22 cellular contexts compared by ENCODE assay signal in genomic region chr9:22043928-22044327, GRCh38. TPM values are rescaled to one million over a fixed set of nuclear protein-coding genes. Genes with fewer than 3 reads are reported as not detected.
A peak's percentile ranks its signal among the peaks of the same experiment; 100 is the strongest.
DNase-seq lines count a peak whose midpoint lies in the region; ATAC-seq, FAIRE-seq and TF ChIP-seq lines count a peak whose summit lies in the region.
"Had no signal": no experiment of that assay in that cellular context is flagged by ENCODE, and none has a peak within 500 bp of the region (broad histone marks: within the 10 kb centered on the region; RNA-seq: fewer than 3 reads in every experiment).

No MANE protein-coding gene starts in this region.

- dilution Hi-C loops in IMR-90 (cut with HindIII; ENCODE audit: low sequenced_read_pairs, unreplicated experiment): no loop called here

- in situ Hi-C loops in IMR-90 (cut with MboI; ENCODE audit: low sequenced_read_pairs): no loop called here

- H3K23ac ChIP-seq in IMR-90 (ENCODE audit: low read depth, low read length): no peak overlapping the region

- peaks cover 46% of the 10 kb centered on the region for H3K4me1 Mint-ChIP-seq in chondrocyte (ENCODE audit: low read depth)

- no peak overlapping the region for H3K4me2 ChIP-seq in IMR-90 (ENCODE audit: low read depth, low read length)
- H3K4me2 ChIP-seq in PC-9: no peak overlapping the region
- H3K4me2 ChIP-seq: GM23338 had no signal

- H3K79me1 ChIP-seq in IMR-90 (ENCODE audit: low read depth in 1 of 2, low read length in 2 of 2): no peaks in the 10 kb centered on the region

- no peak for TF ChIP-seq EP300 in upper lobe of left lung (IDR thresholded peaks at IDR 0.05)

- H3K27me3 Mint-ChIP-seq in chondrocyte (ENCODE audit: low read depth): no peaks in the 10 kb centered on the region

- H2BK20ac ChIP-seq in IMR-90 (ENCODE audit: low read depth, low read length): no peak overlapping the region

- no peaks in the 10 kb centered on the region for H4K20me1 ChIP-seq in IMR-90 (ENCODE audit: insufficient read depth, low read length)
- H4K20me1 ChIP-seq in PC-9 (ENCODE audit: insufficient read depth): no peaks in the 10 kb centered on the region

- no peaks in the 10 kb centered on the region for H3K9me2 ChIP-seq in PC-9 (ENCODE audit: insufficient read depth)

- no peak overlapping the region for H4K8ac ChIP-seq in IMR-90 (ENCODE audit: low read depth in 2 of 2, low read length in 2 of 2)

- FAIRE-seq in small intestine (lab: Jason Lieb, UNC): peak; percentile 26
- FAIRE-seq: GM12878 had no signal

- H3K27me3 ChIP-seq in IMR-90 (ENCODE audit: control insufficient read depth, insufficient read depth, low read length) (no peaks in the 10 kb centered on the region), PC-9 (ENCODE audit: insufficient read depth, low read depth) (no peaks in the 10 kb centered on the region), small intestine (ENCODE audit: control insufficient read depth in 2 of 2, insufficient read depth in 2 of 2, low read length in 2 of 2) (no peaks in the 10 kb centered on the region), upper lobe of left lung (no peaks in the 10 kb centered on the region)
- H3K27me3 ChIP-seq: BE2C had no signal

- TF ChIP-seq RAD21 in IMR-90 (IDR thresholded peaks at IDR 0.05; ENCODE audit: low read length): no peak

- BruUV-seq in IMR-90 (replicated peaks; lab: Mats Ljungman, UMichigan) (no TSS peak), PC-9 (replicated peaks; lab: Mats Ljungman, UMichigan) (no TSS peak)

- no peak overlapping the region for H3K9ac ChIP-seq in IMR-90 (ENCODE audit: low read depth, low read length)

- no peak overlapping the region for H2AFZ ChIP-seq in IMR-90 (replicated peaks; ENCODE audit: low read length, poor library complexity)
- no peak overlapping the region for H2AFZ ChIP-seq in PC-9
- H2AFZ ChIP-seq: GM23338 had no signal

- no peak overlapping the region for H3K56ac ChIP-seq in IMR-90 (ENCODE audit: extremely low read depth, insufficient read depth, low read length)

- no peak overlapping the region for H2BK120ac ChIP-seq in IMR-90 (ENCODE audit: low read depth, low read length)

- H3K36me3 Mint-ChIP-seq in chondrocyte (ENCODE audit: low read depth): no peaks in the 10 kb centered on the region
- H3K36me3 Mint-ChIP-seq: CD4-positive, CD25-positive, alpha-beta regulatory T cell; CD8-positive, alpha-beta memory T cell had no signal

- H3K79me2 ChIP-seq in PC-9 (ENCODE audit: low read depth): no peaks in the 10 kb centered on the region

- TF ChIP-seq CTCF in IMR-90 (conservative IDR thresholded peaks at IDR 0.05; ENCODE audit: low read depth, low read length) (no peak), PC-9 (conservative IDR thresholded peaks at IDR 0.05) (no peak), chondrocyte (IDR thresholded peaks at IDR 0.05) (no peak), upper lobe of left lung (IDR thresholded peaks at IDR 0.05) (no peak)

- TF ChIP-seq POLR2A in IMR-90 (IDR thresholded peaks at IDR 0.05; ENCODE audit: low read depth, low read length) (no peak), upper lobe of left lung (IDR thresholded peaks at IDR 0.05) (no peak)

- no peaks in the 10 kb centered on the region for H3K9me3 ChIP-seq in IMR-90 (ENCODE audit: control insufficient read depth, insufficient read depth, low read length)
- no peaks in the 10 kb centered on the region for H3K9me3 ChIP-seq in PC-9 (ENCODE audit: insufficient read depth, low read depth)
- no peaks in the 10 kb centered on the region for H3K9me3 ChIP-seq in small intestine (ENCODE audit: control insufficient read depth, low read depth)
- no peaks in the 10 kb centered on the region for H3K9me3 ChIP-seq in upper lobe of left lung
- H3K9me3 ChIP-seq: BE2C had no signal

- peaks cover 25% of the 10 kb centered on the region for H3F3A ChIP-seq in PC-9 (ENCODE audit: insufficient read depth, low read depth)

- H3K14ac ChIP-seq in IMR-90 (replicated peaks; ENCODE audit: low read depth, low read length): no peak overlapping the region

- H4K91ac ChIP-seq in IMR-90 (ENCODE audit: insufficient read depth, low read depth, low read length): no peak overlapping the region

- no peak overlapping the region for H3K4me3 Mint-ChIP-seq in chondrocyte (ENCODE audit: unreplicated experiment)
- H3K4me3 Mint-ChIP-seq: CD4-positive, CD25-positive, alpha-beta regulatory T cell; CD8-positive, alpha-beta memory T cell; GM23338; HFFc6 had no signal

- no peak overlapping the region for H3K4me3 ChIP-seq in IMR-90 (ENCODE audit: insufficient read depth, low read depth, low read length)
- H3K4me3 ChIP-seq in PC-9: no peak overlapping the region
- no peak overlapping the region for H3K4me3 ChIP-seq in small intestine (ENCODE audit: low read depth in 1 of 2, low read length in 2 of 2)
- H3K4me3 ChIP-seq in upper lobe of left lung: no peak overlapping the region
- H3K4me3 ChIP-seq: GM12878, GM23338 had no signal

- H3K27ac ChIP-seq in IMR-90 (ENCODE audit: insufficient read depth, low read length): no peak overlapping the region
- H3K27ac ChIP-seq in PC-9: peak overlapping the region; percentile 25; the same call in 1 of the 2 replicates
- no peak overlapping the region for H3K27ac ChIP-seq in small intestine (ENCODE audit: low read depth in 1 of 2, low read length in 1 of 2)
- H3K27ac ChIP-seq in upper lobe of left lung: no peak overlapping the region

- CTCF ChIA-PET in IMR-90 (lab: Yijun Ruan, JAX): interaction anchor here (1.0 kb wide), 2 partner anchors 76 to 169 kb away, joined by 3 read pairs; no protein-coding TSS in a partner anchor
- CTCF ChIA-PET in PC-9 (lab: Charles Lee): no interaction called here

- no peak overlapping the region for H2BK5ac ChIP-seq in IMR-90 (ENCODE audit: low read depth, low read length, poor library complexity, severe bottlenecking)

- no peaks in the 10 kb centered on the region for H3K9me3 Mint-ChIP-seq in chondrocyte (ENCODE audit: low read depth)
- H3K9me3 Mint-ChIP-seq: CD4-positive, CD25-positive, alpha-beta regulatory T cell; CD8-positive, alpha-beta memory T cell; GM23338; HFFc6 had no signal

- H4K5ac ChIP-seq in IMR-90 (ENCODE audit: low read depth, low read length): no peak overlapping the region

- peaks cover 3% of the 10 kb centered on the region; the same call in 1 of the 2 replicates for H3K9me1 ChIP-seq in IMR-90 (ENCODE audit: insufficient read depth, low read length)

- no peak for ATAC-seq in IMR-90 (ENCODE audit: low read depth)
- no peak for ATAC-seq in GM19452 (IDR thresholded peaks at IDR 0.05; ENCODE audit: unreplicated experiment)
- no peak for ATAC-seq in upper lobe of left lung (ENCODE audit: low FRiP score in 2 of 2)
- ATAC-seq: GM12878, GM23338, HCT116 had no signal

- no CpG with 5 or more reads among the region's 3 CpGs for WGBS in IMR-90 (ENCODE audit: extremely low coverage in 2 of 2, insufficient read length in 1 of 2), 2 experiments
- WGBS in small intestine, 3 donors: 52 to 71% (median 66%) methylated on average over 3 of the region's 3 CpGs
- WGBS in upper lobe of left lung, 2 donors: 47 to 49% methylated on average over 3 of the region's 3 CpGs

- intact Hi-C loops in IMR-90 (cut with micrococcal nuclease) (no loop called here), PC-9 (cut with micrococcal nuclease; ENCODE audit: unreplicated experiment) (loop anchor here (5.0 kb wide), 2 partner anchors 58 to 173 kb away; no protein-coding TSS in a partner anchor)

- H3K36me3 ChIP-seq in IMR-90 (ENCODE audit: control insufficient read depth, insufficient read depth, low read length): peaks cover 1% of the 10 kb centered on the region; the same call in 1 of the 2 replicates
- H3K36me3 ChIP-seq in PC-9 (ENCODE audit: low read depth): no peaks in the 10 kb centered on the region
- H3K36me3 ChIP-seq in small intestine (ENCODE audit: control insufficient read depth in 2 of 2, insufficient read depth in 2 of 2, low read length in 2 of 2): no peaks in the 10 kb centered on the region
- H3K36me3 ChIP-seq in upper lobe of left lung: no peaks in the 10 kb centered on the region
- H3K36me3 ChIP-seq: BE2C had no signal

- H2BK15ac ChIP-seq in IMR-90 (ENCODE audit: low read depth, low read length): no peak overlapping the region

- no peak for DNase-seq in IMR-90
- no peak for DNase-seq in PC-9
- no peak for DNase-seq in chondrocyte (ENCODE audit: low spot score)
- DNase-seq in small intestine: no peak
- no peak for DNase-seq in activated T-cell treated with anti-CD3 and anti-CD28 coated beads for 4 hours
- no peak for DNase-seq in upper lobe of left lung
- DNase-seq: BE2C; C1 segment of cervical spinal cord; CD4-positive, CD25-positive, alpha-beta regulatory T cell; CD8-positive, alpha-beta memory T cell; COR-L47; DMS 273 treated with DMSO at 0.1 percent for 48 hours; DMS53; DND-41; H7 had no signal

- peaks cover 2% of the 10 kb centered on the region; the same call in 1 of the 2 replicates for H3K4me1 ChIP-seq in IMR-90 (ENCODE audit: control insufficient read depth, insufficient read depth, low read length)
- peaks cover 50% of the 10 kb centered on the region for H3K4me1 ChIP-seq in PC-9 (replicated peaks; ENCODE audit: insufficient read depth)
- peaks cover 4% of the 10 kb centered on the region in 2 donors for H3K4me1 ChIP-seq in small intestine (ENCODE audit: control insufficient read depth in 2 of 2, insufficient read depth in 1 of 2, low read depth in 1 of 2, low read length in 1 of 2)
- H3K4me1 ChIP-seq in upper lobe of left lung: peaks cover 0 to 15% (median under 1%) of the 10 kb centered on the region in 4 donors
- H3K4me1 ChIP-seq: BE2C had no signal

- H3K18ac ChIP-seq in IMR-90 (ENCODE audit: low read depth, low read length): no peak overlapping the region

- no peak overlapping the region for H2AK9ac ChIP-seq in IMR-90 (replicated peaks; ENCODE audit: low read depth, low read length, poor library complexity)

- POLR2A ChIA-PET in IMR-90 (lab: Charles Lee; ENCODE audit: unreplicated experiment): no interaction called here
- POLR2A ChIA-PET in PC-9 (lab: Charles Lee; ENCODE audit: unreplicated experiment): no interaction called here

- H2AK5ac ChIP-seq in IMR-90 (ENCODE audit: low read depth, low read length): no peak overlapping the region

- H3K4ac ChIP-seq in IMR-90 (ENCODE audit: low read depth, low read length): no peak overlapping the region

- H3K27ac Mint-ChIP-seq in chondrocyte (ENCODE audit: unreplicated experiment): peak overlapping the region; percentile 20
- H3K27ac Mint-ChIP-seq: CD4-positive, CD25-positive, alpha-beta regulatory T cell; CD8-positive, alpha-beta memory T cell; GM23338 had no signal

RNA-seq across cellular contexts. Expression of gene CDKN2B, which starts 34.8 kb away (rescaled TPM):
- total RNA-seq in IMR-90 (2012; rRNA removed) (3.6 and 5.6 TPM in 2 replicates), PC-9 (2021) (33.8 and 40.2 TPM in 2 replicates), chondrocyte (247 to 252 TPM (median 247 TPM) in 3 replicates), upper lobe of left lung (10 to 100 TPM; 27.2 to 90.6 (median 52.6) TPM)
- polyA plus RNA-seq in IMR-90 (2012; rRNA removed) (7.3 and 8.2 TPM in 2 replicates), small intestine (10 to 100 TPM; 12.8 to 81.4 (median 72.7) TPM)
- polyA plus RNA-seq in IMR-90 (2012; cell fraction: cytosol; rRNA removed): 4.0 and 5.4 TPM in 2 replicates
- 20.4 and 30.8 TPM in 2 replicates for polyA plus RNA-seq in IMR-90 (2012; cell fraction: nucleus; rRNA removed; ENCODE audit: low replicate concordance)
- total RNA-seq: A172 had no signal

RNA-seq across cellular contexts. Expression of gene CDKN2B-AS1, which starts 49.3 kb away (rescaled TPM):
- total RNA-seq in IMR-90 (2012; rRNA removed): 1.1 and 1.7 TPM in 2 replicates
- polyA plus RNA-seq in IMR-90 (2012; rRNA removed): 0.70 and 1.0 TPM in 2 replicates
- 0.12 and 0.25 TPM in 2 replicates for polyA plus RNA-seq in IMR-90 (2012; cell fraction: cytosol; rRNA removed)
- polyA plus RNA-seq in IMR-90 (2012; cell fraction: nucleus; rRNA removed; ENCODE audit: low replicate concordance): 0.82 and 7.2 TPM in 2 replicates
- 11.6 and 12.5 TPM in 2 replicates for total RNA-seq in PC-9 (2021)
- 3.2 to 7.5 TPM (median 3.5 TPM) in 3 replicates for total RNA-seq in chondrocyte
- polyA plus RNA-seq in small intestine: 1 to 10 TPM; 1.3 to 8.7 (median 8.4) TPM
- 1 to 10 TPM in 5 of 6 donors, not detected in 1; 1.3 to 3.0 (median 1.7) TPM for total RNA-seq in upper lobe of left lung
- total RNA-seq: A172, G401, H7 had no signal
- polyA plus RNA-seq: CD8-positive, alpha-beta memory T cell; GM23338 had no signal

RNA-seq across cellular contexts. Expression of gene CDKN2A, which starts 49.7 kb away (rescaled TPM):
- total RNA-seq in IMR-90 (2012; rRNA removed): 11.3 and 17.5 TPM in 2 replicates
- 75.3 and 143 TPM in 2 replicates for polyA plus RNA-seq in IMR-90 (2012; rRNA removed)
- 94.9 and 145 TPM in 2 replicates for polyA plus RNA-seq in IMR-90 (2012; cell fraction: cytosol; rRNA removed)
- polyA plus RNA-seq in IMR-90 (2012; cell fraction: nucleus; rRNA removed; ENCODE audit: low replicate concordance): 55.5 and 101 TPM in 2 replicates
- 282 and 404 TPM in 2 replicates for total RNA-seq in PC-9 (2021)
- total RNA-seq in chondrocyte: 20.7 to 31.7 TPM (median 21.2 TPM) in 3 replicates
- 1 to 10 TPM in 1 of 3 donors, under 1 TPM in 1, not detected in 1; 0.30 to 2.7 TPM for polyA plus RNA-seq in small intestine
- 10 to 100 TPM in 1 of 6 donors, 1 to 10 TPM in 4, not detected in 1; 1.5 to 32.5 (median 7.0) TPM for total RNA-seq in upper lobe of left lung
- total RNA-seq: A172, H7 had no signal
